ENCODE assay signal across 28 cellular contexts in genomic region chr13:64684108-64684507, GRCh38.
DNase-seq lines count a peak whose midpoint lies in the region; ATAC-seq, FAIRE-seq and TF ChIP-seq lines count a peak whose summit lies in the region.
"Had no signal": no experiment of that assay in that cellular context is flagged by ENCODE, and none has a peak within 500 bp of the region (broad histone marks: within the 10 kb centered on the region; RNA-seq: fewer than 3 reads in every experiment).

No MANE protein-coding gene starts in this region.

- H3K9me3 ChIP-seq in H9 (ENCODE audit: control insufficient read depth, low read depth, low read length) (no peaks in the 10 kb centered on the region), Karpas-422 (ENCODE audit: low read length) (peaks cover 4% of the 10 kb centered on the region; the same call in 1 of the 2 replicates), iPS-18a (ENCODE audit: control insufficient read depth, low read depth, low read length) (no peaks in the 10 kb centered on the region), trophoblast cell (ENCODE audit: insufficient read depth, low read depth, low read length) (no peaks in the 10 kb centered on the region), tibial nerve (no peaks in the 10 kb centered on the region), HepG2 (ENCODE audit: low read length) (no peaks in the 10 kb centered on the region)
- H3K9me3 ChIP-seq: BLaER1 treated with 17β-estradiol and CSF1 and Interleukin-3, amounts not matched to agents 10 nM and 100 nM; SJSA1 had no signal

- peaks cover 3 to 6% of the 10 kb centered on the region in 2 experiments; a peak in 3 of 5 replicates for H3K9me3 Mint-ChIP-seq in H9

- H2BK12ac ChIP-seq in H9 (ENCODE audit: insufficient read length, low read depth, low read length) (no peak overlapping the region), trophoblast cell (ENCODE audit: low read length) (no peak overlapping the region)

- H4K20me1 ChIP-seq in H9 (ENCODE audit: control insufficient read depth, insufficient read depth, insufficient read length) (no peaks in the 10 kb centered on the region), Karpas-422 (ENCODE audit: insufficient read depth, low read depth, low read length) (no peaks in the 10 kb centered on the region), HepG2 (ENCODE audit: insufficient read depth, low read length) (no peaks in the 10 kb centered on the region)
- H4K20me1 ChIP-seq: BLaER1 treated with 17β-estradiol and CSF1 and Interleukin-3, amounts not matched to agents 10 nM and 100 nM had no signal

- POLR2A ChIA-PET in HepG2 (lab: Yijun Ruan, JAX) = no interaction called here

- WGBS in H9 (ENCODE audit: extremely low coverage, insufficient read length, low lambda C conversion rate) = no CpG with 5 or more reads among the region's 3 CpGs
- WGBS in trophoblast cell (ENCODE audit: extremely low coverage, insufficient coverage, insufficient read length) = no CpG with 5 or more reads among the region's 3 CpGs
- 64 to 66% methylated on average over 3 of the region's 3 CpGs for WGBS in tibial nerve, 2 donors
- 13% methylated on average over 3 of the region's 3 CpGs for WGBS in HepG2 (ENCODE audit: low lambda C conversion rate)

- H3K9me2 ChIP-seq in Karpas-422 (replicated peaks; ENCODE audit: insufficient read depth, low read length) = no peaks in the 10 kb centered on the region

- ATAC-seq in HepG2 (no peak), GM18867 (IDR thresholded peaks at IDR 0.05; ENCODE audit: unreplicated experiment) (no peak)
- ATAC-seq: T-cell had no signal

- no peak overlapping the region for H4K91ac ChIP-seq in H9 (ENCODE audit: insufficient read length, low read depth, low read length)
- H4K91ac ChIP-seq in trophoblast cell (ENCODE audit: low read depth, low read length) = no peak overlapping the region

- H3K18ac ChIP-seq in H9 (ENCODE audit: insufficient read length, low read depth, low read length) (no peak overlapping the region), trophoblast cell (ENCODE audit: low read length) (no peak overlapping the region)

- no peaks in the 10 kb centered on the region; a peak in 1 of 7 replicates for H3K36me3 Mint-ChIP-seq in H9 (ENCODE audit: insufficient read depth in 1 of 3, low read depth in 3 of 3)
- H3K36me3 Mint-ChIP-seq: CD4-positive, alpha-beta memory T cell; T-cell had no signal

- intact Hi-C loops in HepG2 (cut with micrococcal nuclease; ENCODE audit: unreplicated experiment) = no loop called here

- no peak overlapping the region for H4K5ac ChIP-seq in H9 (ENCODE audit: insufficient read length, low read depth, low read length)

- 0 out of 5 replicates have a peak overlapping the region, but pooled peaks of 1 of the 2 experiments have one; percentile 30 for H3K4me3 Mint-ChIP-seq in H9
- H3K4me3 Mint-ChIP-seq: CD4-positive, alpha-beta memory T cell; T-cell had no signal

- H2AFZ ChIP-seq in H9 (ENCODE audit: low read length) (no peak overlapping the region), Karpas-422 (ENCODE audit: low read length) (0 out of 2 replicates have a peak overlapping the region, but pooled peaks have one; percentile 15), trophoblast cell (ENCODE audit: insufficient read depth, low read length, poor library complexity) (no peak overlapping the region), HepG2 (ENCODE audit: low read length) (no peak overlapping the region)

- H3K23ac ChIP-seq in H9 (ENCODE audit: insufficient read length, low read depth, low read length) (no peak overlapping the region), trophoblast cell (ENCODE audit: low read length) (no peak overlapping the region)

- H3K4ac ChIP-seq in H9 (ENCODE audit: low read depth, low read length) = no peak overlapping the region
- no peak overlapping the region for H3K4ac ChIP-seq in trophoblast cell (ENCODE audit: low read depth, low read length)

- FAIRE-seq in HepG2 (lab: Jason Lieb, UNC) = no peak
- FAIRE-seq: A204.1, G401.6 had no signal

- H3K9ac ChIP-seq in H9 (ENCODE audit: extremely low read depth, insufficient read length, low read length) (no peak overlapping the region), Karpas-422 (ENCODE audit: low read length) (no peak overlapping the region), iPS-18a (ENCODE audit: low read length) (peak overlapping the region; percentile 17), trophoblast cell (ENCODE audit: low read length) (no peak overlapping the region), HepG2 (ENCODE audit: insufficient read depth, low read depth, low read length) (no peak overlapping the region)
- H3K9ac ChIP-seq: BLaER1 treated with 17β-estradiol and CSF1 and Interleukin-3, amounts not matched to agents 10 nM and 100 nM had no signal

- no peak overlapping the region for H4K8ac ChIP-seq in H9 (replicated peaks; ENCODE audit: insufficient read length, low read depth, low read length)
- H4K8ac ChIP-seq in trophoblast cell (ENCODE audit: low read depth, low read length) = no peak overlapping the region

- no TSS peak for BruUV-seq in HepG2 (replicated peaks; lab: Mats Ljungman, UMichigan)

- H3K23me2 ChIP-seq in H9 (ENCODE audit: insufficient read length, low read depth, low read length, poor library complexity, severe bottlenecking) = no peaks in the 10 kb centered on the region

- TF ChIP-seq POLR2A in tibial nerve (IDR thresholded peaks at IDR 0.05) = no peak
- no peak for TF ChIP-seq POLR2A in HepG2 (IDR thresholded peaks at IDR 0.05; ENCODE audit: insufficient read depth in 1 of 2, low read depth in 2 of 2, low read length in 2 of 2)

- DNase-seq in H9 = no peak
- DNase-seq in Karpas-422 = no peak
- DNase-seq in trophoblast cell = no peak
- no peak for DNase-seq in tibial nerve (ENCODE audit: low spot score in 2 of 2)
- no peak for DNase-seq in AG08396 (ENCODE audit: low spot score)
- DNase-seq in HepG2 (ENCODE audit: low spot score) = no peak
- DNase-seq: AML-193; CD4-positive, alpha-beta memory T cell; COR-L47; HCEC 1CT; KG1; MM.1S; NCI-H1092; NCI-H1417 treated with DMSO at 0.1 percent for 48 hours; NCI-H1694 treated with DMSO at 0.1 percent for 48 hours; NCI-H2081; NCI-H2227 treated with DMSO at 0.1 percent for 48 hours; NCI-H69; Right ventricle myocardium superior; RPMI8226; T-cell had no signal

- peaks cover 33 to 35% of the 10 kb centered on the region in 2 experiments for H3K4me1 Mint-ChIP-seq in H9
- H3K4me1 Mint-ChIP-seq: CD4-positive, alpha-beta memory T cell; T-cell had no signal

- no peak for TF ChIP-seq CTCF in H9 (conservative IDR thresholded peaks at IDR 0.05)
- no peak for TF ChIP-seq CTCF in tibial nerve (IDR thresholded peaks at IDR 0.05)
- no peak for TF ChIP-seq CTCF in HepG2 (CRISPR knock-in tag; IDR thresholded peaks at IDR 0.05)

- no peak overlapping the region for H3K56ac ChIP-seq in H9 (ENCODE audit: insufficient read length, low read depth, low read length)

- H3K27ac Mint-ChIP-seq in H9 = peak overlapping the region; percentile 63 to 94 (median 92)
- H3K27ac Mint-ChIP-seq: CD4-positive, alpha-beta memory T cell; T-cell had no signal

- no peak overlapping the region for H3K4me2 ChIP-seq in H9 (ENCODE audit: insufficient read depth, insufficient read length, low read length)
- no peak overlapping the region for H3K4me2 ChIP-seq in Karpas-422 (ENCODE audit: low read depth, low read length, poor library complexity, severe bottlenecking)
- H3K4me2 ChIP-seq in trophoblast cell (ENCODE audit: low read length) = no peak overlapping the region
- H3K4me2 ChIP-seq in HepG2 (ENCODE audit: low read depth, low read length) = no peak overlapping the region
- H3K4me2 ChIP-seq: BLaER1 treated with 17β-estradiol and CSF1 and Interleukin-3, amounts not matched to agents 10 nM and 100 nM had no signal

- H3K4me3 ChIP-seq in Karpas-422 (ENCODE audit: low read length) = no peak overlapping the region
- H3K4me3 ChIP-seq in iPS-18a (ENCODE audit: low read length) = peak overlapping the region; percentile 39
- no peak overlapping the region for H3K4me3 ChIP-seq in trophoblast cell (ENCODE audit: low read depth, low read length)
- H3K4me3 ChIP-seq in tibial nerve = no peak overlapping the region
- H3K4me3 ChIP-seq in HepG2 (replicated peaks in 1 of 3; ENCODE audit: insufficient read depth in 1 of 3, low read depth in 2 of 3, low read length in 3 of 3) = no peak overlapping the region
- H3K4me3 ChIP-seq: BLaER1 treated with 17β-estradiol and CSF1 and Interleukin-3, amounts not matched to agents 10 nM and 100 nM; SJSA1 had no signal

- no peaks in the 10 kb centered on the region for H3K79me1 ChIP-seq in H9 (ENCODE audit: insufficient read depth, low read depth, low read length, poor library complexity, severe bottlenecking)
- H3K79me1 ChIP-seq in trophoblast cell (ENCODE audit: low read length) = peaks cover 7% of the 10 kb centered on the region

- no peak overlapping the region for H2BK5ac ChIP-seq in H9 (ENCODE audit: insufficient read length, low read length)
- no peak overlapping the region for H2BK5ac ChIP-seq in trophoblast cell (ENCODE audit: low read depth, low read length, poor library complexity)

- H2AK5ac ChIP-seq in H9 (ENCODE audit: insufficient read length, low read length) (no peak overlapping the region), trophoblast cell (ENCODE audit: low read length) (no peak overlapping the region)

- H2BK120ac ChIP-seq in H9 (ENCODE audit: low read depth, low read length, poor library complexity, severe bottlenecking) (no peak overlapping the region), trophoblast cell (ENCODE audit: insufficient read depth, low read length, poor library complexity) (no peak overlapping the region)

- no peak overlapping the region for H2BK15ac ChIP-seq in H9 (ENCODE audit: low read depth, low read length)

- H3K79me2 ChIP-seq in H9 (ENCODE audit: insufficient read depth, low read length) (no peaks in the 10 kb centered on the region), Karpas-422 (ENCODE audit: low read length) (no peaks in the 10 kb centered on the region), trophoblast cell (ENCODE audit: control insufficient read depth, insufficient read depth, low read length, poor library complexity) (no peaks in the 10 kb centered on the region), HepG2 (ENCODE audit: insufficient read depth, low read length) (no peaks in the 10 kb centered on the region)

- no peaks in the 10 kb centered on the region for H3K27me3 Mint-ChIP-seq in H9 (ENCODE audit: low read depth)
- H3K27me3 Mint-ChIP-seq: CD4-positive, alpha-beta memory T cell; T-cell had no signal

- TF ChIP-seq EP300 in tibial nerve (IDR thresholded peaks at IDR 0.05) (no peak), HepG2 (IDR thresholded peaks at IDR 0.05; ENCODE audit: low read depth in 2 of 2, low read length in 2 of 2) (no peak), HepG2 (CRISPR knock-in tag; IDR thresholded peaks at IDR 0.05; ENCODE audit: borderline replicate concordance) (no peak)

- no peak for TF ChIP-seq RAD21 in HepG2 (CRISPR knock-in tag; IDR thresholded peaks at IDR 0.05)

- H3K27ac ChIP-seq in H9 (ENCODE audit: insufficient read length, low read depth, low read length) (no peak overlapping the region), Karpas-422 (ENCODE audit: low read length) (no peak overlapping the region), iPS-18a (ENCODE audit: low read length) (peak overlapping the region; percentile 75), trophoblast cell (ENCODE audit: low read depth, low read length) (peak overlapping the region; percentile 87), tibial nerve (no peak overlapping the region), HepG2 (ENCODE audit: extremely low read length, insufficient read depth, low read length) (no peak overlapping the region)
- H3K27ac ChIP-seq: BLaER1 treated with 17β-estradiol and CSF1 and Interleukin-3, amounts not matched to agents 10 nM and 100 nM; HL-60; SJSA1 had no signal

- peaks cover 4% of the 10 kb centered on the region; the same call in 1 of the 2 replicates for H3K4me1 ChIP-seq in H9 (ENCODE audit: insufficient read depth, low read length)
- H3K4me1 ChIP-seq in Karpas-422 (ENCODE audit: low read length) = no peaks in the 10 kb centered on the region
- peaks cover 28% of the 10 kb centered on the region for H3K4me1 ChIP-seq in iPS-18a (ENCODE audit: control insufficient read depth, low read depth, low read length)
- peaks cover 3 to 4% of the 10 kb centered on the region in 2 experiments for H3K4me1 ChIP-seq in trophoblast cell (ENCODE audit: control insufficient read depth in 1 of 2, insufficient read depth in 2 of 2, low read length in 2 of 2)
- no peaks in the 10 kb centered on the region for H3K4me1 ChIP-seq in tibial nerve
- H3K4me1 ChIP-seq in HepG2 (ENCODE audit: insufficient read depth, low read length) = no peaks in the 10 kb centered on the region

- H3K14ac ChIP-seq in H9 (ENCODE audit: insufficient read depth, low read length) (no peak overlapping the region), trophoblast cell (ENCODE audit: low read length) (no peak overlapping the region)

- no peak overlapping the region for H2BK20ac ChIP-seq in H9 (ENCODE audit: low read depth, low read length, poor library complexity, severe bottlenecking)

- no peak overlapping the region for H3T11ph ChIP-seq in H9 (ENCODE audit: low read length)

- no peak overlapping the region for H4K12ac ChIP-seq in trophoblast cell (ENCODE audit: low read depth, low read length)

- CTCF ChIA-PET in HepG2 (lab: Yijun Ruan, JAX; ENCODE audit: low intra/inter-chr PET ratio, low total read pairs) = no interaction called here

- no peaks in the 10 kb centered on the region for H3K36me3 ChIP-seq in Karpas-422 (ENCODE audit: insufficient read depth, low read length)
- no peaks in the 10 kb centered on the region for H3K36me3 ChIP-seq in iPS-18a (ENCODE audit: control insufficient read depth, low read depth, low read length)
- no peaks in the 10 kb centered on the region for H3K36me3 ChIP-seq in trophoblast cell (ENCODE audit: control insufficient read depth in 1 of 2, insufficient read depth in 2 of 2, low read length in 2 of 2)
- H3K36me3 ChIP-seq in tibial nerve = no peaks in the 10 kb centered on the region
- H3K36me3 ChIP-seq in HepG2 (replicated peaks in 1 of 2; ENCODE audit: control insufficient read depth in 1 of 2, insufficient read depth in 2 of 2, low read length in 2 of 2) = no peaks in the 10 kb centered on the region
- H3K36me3 ChIP-seq: BLaER1 treated with 17β-estradiol and CSF1 and Interleukin-3, amounts not matched to agents 10 nM and 100 nM; SJSA1 had no signal

- in situ Hi-C loops in HepG2 (cut with HindIII; ENCODE audit: extremely low pct_ligation_motif_present, low pct_unique_long_range_greater_than_20kb) = no loop called here

- H3K27me3 ChIP-seq in H9 (ENCODE audit: insufficient read depth, low read length) = no peaks in the 10 kb centered on the region
- no peaks in the 10 kb centered on the region for H3K27me3 ChIP-seq in Karpas-422 (ENCODE audit: low read length)
- no peaks in the 10 kb centered on the region for H3K27me3 ChIP-seq in iPS-18a (ENCODE audit: control insufficient read depth, insufficient read depth, low read length)
- no peaks in the 10 kb centered on the region for H3K27me3 ChIP-seq in trophoblast cell (ENCODE audit: insufficient read depth, low read length)
- no peaks in the 10 kb centered on the region for H3K27me3 ChIP-seq in tibial nerve
- no peaks in the 10 kb centered on the region for H3K27me3 ChIP-seq in HepG2 (ENCODE audit: control insufficient read depth in 1 of 2, insufficient read depth in 2 of 2, low read length in 2 of 2)
- H3K27me3 ChIP-seq: BLaER1 treated with 17β-estradiol and CSF1 and Interleukin-3, amounts not matched to agents 10 nM and 100 nM; SJSA1 had no signal

Comparison
In these comparisons a context has a peak if more than half of its experiments do, and no peak if none do; other contexts are left out.
1. H3K27ac ChIP-seq: peak in iPS-18a (single experiment) and trophoblast cell (single experiment); none in H9 (single experiment), Karpas-422 (single experiment), tibial nerve (0 of 4) and HepG2 (single experiment).